In genomic region chr4:109559983-109560686, GRCh38 we compare ENCODE assay signal across 8 cellular contexts. TPM values are rescaled to one million over a fixed set of nuclear protein-coding genes. Genes with fewer than 3 reads are reported as not detected.
A peak's percentile ranks its signal among the peaks of the same experiment; 100 is the strongest.
DNase-seq lines count a peak whose midpoint lies in the region; ATAC-seq and TF ChIP-seq lines count a peak whose summit lies in the region.

TSS of gene MCUB (plus strand) at chr4:109560246. CDS start at chr4:109560338, 92 bp downstream.

- H3K9ac ChIP-seq in KMS-11 = peak within 1 kb of the TSS; percentile 71

- H3K9me3 ChIP-seq in neuron (ENCODE audit: low read length) = no peaks in the 10 kb centered on the region

- no peak within 1 kb of the TSS for H3K4me3 ChIP-seq in KMS-11 (IDR thresholded peaks at IDR 0.05; ENCODE audit: insufficient read depth, low read depth, low read length)
- H3K4me3 ChIP-seq in neuron (ENCODE audit: low read length) = peak within 1 kb of the TSS; percentile 47

- H3K4me1 ChIP-seq in KMS-11 (ENCODE audit: low read depth, poor library complexity, severe bottlenecking) = peaks cover 19% of the 10 kb centered on the region
- peaks cover 15% of the 10 kb centered on the region for H3K4me1 ChIP-seq in foreskin keratinocyte
- peaks cover 18% of the 10 kb centered on the region for H3K4me1 ChIP-seq in neuron (ENCODE audit: insufficient read depth, low read length)

- DNase-seq in Daoy (ENCODE audit: low read depth) (peak; percentile 88), foreskin keratinocyte (peak; percentile 66 to 84), stromal cell of bone marrow (ENCODE audit: low read depth) (peak; percentile 87)
- DNase-seq in activated effector memory CD4-positive, alpha-beta T cell treated with anti-CD3 and anti-CD28 coated beads, Interleukin-2, amount 50 U/mL, for 16 hours = peak; percentile 97

- peak; percentile 92 for TF ChIP-seq POLR2A in Raji (IDR thresholded peaks at IDR 0.05; ENCODE audit: insufficient read depth, low read depth, low read length)

- H3K36me3 ChIP-seq in KMS-11 (ENCODE audit: insufficient read depth) (no peaks in the 10 kb centered on the region), neuron (ENCODE audit: insufficient read depth, low read length) (no peaks in the 10 kb centered on the region)

- H4K20me1 ChIP-seq in KMS-11 (ENCODE audit: insufficient read depth) = peaks cover 4% of the 10 kb centered on the region; the same call in 1 of the 2 replicates

- TF ChIP-seq CTCF in KMS-11 (conservative IDR thresholded peaks at IDR 0.05; ENCODE audit: low read depth, low read length) (no peak), foreskin keratinocyte (conservative IDR thresholded peaks at IDR 0.05) (no peak)

- H2AFZ ChIP-seq in KMS-11 (ENCODE audit: low read depth) (peak within 1 kb of the TSS; percentile 77), neuron (ENCODE audit: low read depth, low read length) (peak within 1 kb of the TSS; percentile 50)

- peak within 1 kb of the TSS; percentile 73 for H3K4me2 ChIP-seq in KMS-11

- peaks cover 26% of the 10 kb centered on the region for H3K79me2 ChIP-seq in KMS-11 (ENCODE audit: insufficient read depth, low read depth)

- peak; percentile 90 for ATAC-seq in GM21825 (IDR thresholded peaks at IDR 0.05; ENCODE audit: unreplicated experiment)
- ATAC-seq in foreskin keratinocyte = peak; percentile 96

- H3K27me3 ChIP-seq in KMS-11 (ENCODE audit: insufficient read depth, low read depth) = no peaks in the 10 kb centered on the region
- H3K27me3 ChIP-seq in foreskin keratinocyte = no peaks in the 10 kb centered on the region
- H3K27me3 ChIP-seq in neuron (ENCODE audit: insufficient read depth, low read length) = no peaks in the 10 kb centered on the region

- H3K27ac ChIP-seq in KMS-11 (peak within 1 kb of the TSS; percentile 61), foreskin keratinocyte (peak within 1 kb of the TSS; percentile 60)

RNA-seq across cellular contexts. Expression of gene MCUB, which starts in this region (rescaled TPM):
- total RNA-seq in Daoy (2014; rRNA removed; shearing (Covaris generic)) = 12.5 and 49.1 TPM in 2 replicates
- total RNA-seq in foreskin keratinocyte = 20.7 and 20.9 TPM in 2 replicates
- polyA plus RNA-seq in foreskin keratinocyte = 20.6 and 21.6 TPM in 2 replicates
